Comparison of ENCODE assay signal across 15 cellular contexts in genomic region chr5:10599828-10600227, GRCh38. TPM values are rescaled to one million over a fixed set of nuclear protein-coding genes. Genes with fewer than 3 reads are reported as not detected.
DNase-seq lines count a peak whose midpoint lies in the region; TF ChIP-seq lines count a peak whose summit lies in the region.
"Had no signal": no experiment of that assay in that cellular context is flagged by ENCODE, and none has a peak within 500 bp of the region (broad histone marks: within the 10 kb centered on the region; RNA-seq: fewer than 3 reads in every experiment).

No MANE protein-coding gene starts in this region.

- intact Hi-C loops in testis (cut with DNase I; ENCODE audit: low total_unique reads), result no loop called here
- intact Hi-C loops in esophagus squamous epithelium (cut with DNase I), result no loop called here

- TF ChIP-seq CTCF in testis (IDR thresholded peaks at IDR 0.05), result no peak
- TF ChIP-seq CTCF in esophagus squamous epithelium (IDR thresholded peaks at IDR 0.05), result no peak

- peak; percentile 26 for DNase-seq in HPDE6-E6E7 (ENCODE audit: extremely low spot score)
- peak; percentile 47 for DNase-seq in SK-MEL-5 (ENCODE audit: low read depth, low spot score)
- DNase-seq in erythroblast (lab: John Stamatoyannopoulos, UW), result peak; percentile 29 to 47
- DNase-seq in testis, result no peak
- no peak for DNase-seq in DMS79 treated with DMSO at 0.1 percent for 48 hours (lab: John Stamatoyannopoulos, UW)
- DNase-seq in esophagus squamous epithelium (lab: John Stamatoyannopoulos, UW), result no peak
- DNase-seq: activated CD4-positive, alpha-beta T cell treated with anti-CD3 and anti-CD28 coated beads for 36 hours; cerebellar nuclear complex; islet precursor cell; KG1; NCI-H187 treated with DMSO at 0.1 percent for 48 hours; NCI-H82; sigmoid colon had no signal

- H3K36me3 ChIP-seq in skeletal muscle tissue (ENCODE audit: control insufficient read depth in 3 of 3, insufficient read depth in 3 of 3, low read length in 3 of 3) (no peaks in the 10 kb centered on the region), testis (ENCODE audit: low read depth, missing control alignments) (no peaks in the 10 kb centered on the region), esophagus squamous epithelium (no peaks in the 10 kb centered on the region)
- H3K36me3 ChIP-seq: esophagus muscularis mucosa, sigmoid colon had no signal

- TF ChIP-seq POLR2A in erythroblast (IDR thresholded peaks at IDR 0.05; ENCODE audit: low read length) (no peak), testis (IDR thresholded peaks at IDR 0.05) (no peak), esophagus squamous epithelium (IDR thresholded peaks at IDR 0.05) (no peak)

- H3K4me3 ChIP-seq in skeletal muscle tissue (ENCODE audit: low read length in 3 of 3) (no peak overlapping the region), testis (no peak overlapping the region), esophagus squamous epithelium (no peak overlapping the region)
- H3K4me3 ChIP-seq: esophagus muscularis mucosa, sigmoid colon had no signal

- in situ Hi-C loops in SK-MEL-5 (cut with HindIII; ENCODE audit: low pct_unique_long_range_greater_than_20kb, low sequenced_read_pairs), result no loop called here

- H3K9me3 ChIP-seq in skeletal muscle tissue (ENCODE audit: control insufficient read depth in 3 of 3, low read length in 3 of 3) (no peaks in the 10 kb centered on the region), testis (no peaks in the 10 kb centered on the region), esophagus squamous epithelium (no peaks in the 10 kb centered on the region)
- H3K9me3 ChIP-seq: esophagus muscularis mucosa, sigmoid colon had no signal

- no peaks in the 10 kb centered on the region for H3K27me3 ChIP-seq in skeletal muscle tissue (ENCODE audit: control insufficient read depth in 3 of 3, insufficient read depth in 3 of 3, low read length in 3 of 3)
- no peaks in the 10 kb centered on the region for H3K27me3 ChIP-seq in testis
- H3K27me3 ChIP-seq in esophagus squamous epithelium, result peaks cover 0 to 3% (median 0%) of the 10 kb centered on the region in 4 donors
- H3K27me3 ChIP-seq: esophagus muscularis mucosa, sigmoid colon had no signal

- H3K9ac ChIP-seq in skeletal muscle tissue (ENCODE audit: low read depth in 1 of 3, low read length in 3 of 3), result no peak overlapping the region

- H3K27ac ChIP-seq in skeletal muscle tissue (ENCODE audit: low read depth, low read length) (peak overlapping the region; percentile 92), testis (no peak overlapping the region), esophagus squamous epithelium (no peak overlapping the region)
- H3K27ac ChIP-seq: esophagus muscularis mucosa, sigmoid colon had no signal

- H3K4me1 ChIP-seq in skeletal muscle tissue (ENCODE audit: control insufficient read depth in 3 of 3, insufficient read depth in 3 of 3, low read length in 3 of 3), result peaks cover 34 to 40% (median 34%) of the 10 kb centered on the region in 3 donors
- no peaks in the 10 kb centered on the region for H3K4me1 ChIP-seq in testis
- H3K4me1 ChIP-seq in esophagus squamous epithelium, result peaks cover 18 to 44% (median 31%) of the 10 kb centered on the region in 3 donors

RNA-seq across cellular contexts. Expression of gene ANKRD33B, which starts 36.0 kb away (rescaled TPM):
- 1.1 and 1.3 TPM in 2 replicates for total RNA-seq in SK-MEL-5 (2014; rRNA removed; shearing (Covaris generic))
- 1.9 and 3.0 TPM in 2 replicates for polyA plus RNA-seq in SK-MEL-5 (2015; cell fraction: cytosol; rRNA removed)
- 2.0 and 2.9 TPM in 2 replicates for polyA plus RNA-seq in SK-MEL-5 (2015; cell fraction: nucleus; rRNA removed)
- total RNA-seq in skeletal muscle tissue, result 2.6 TPM
- total RNA-seq in testis, result 1 to 10 TPM; 5.6 to 5.8 TPM
- polyA plus RNA-seq in testis (ENCODE audit: insufficient read depth, low read depth, low replicate concordance), result 3.7 TPM
- 1 to 10 TPM in 2 of 4 donors, under 1 TPM in 2; 0.57 to 6.5 (median 1.7) TPM for total RNA-seq in esophagus squamous epithelium

Comparison
In these comparisons a context has a peak if more than half of its experiments do, and no peak if none do; other contexts are left out.
1. DNase-seq: peak in HPDE6-E6E7 (single experiment), SK-MEL-5 (single experiment) and erythroblast (2 of 2); none in testis (single experiment), DMS79 treated with DMSO at 0.1 percent for 48 hours (single experiment) and esophagus squamous epithelium (single experiment).